ENCODE assay signal across 14 cellular contexts in genomic region chr20:5715068-5715841, GRCh38. TPM values are rescaled to one million over a fixed set of nuclear protein-coding genes. Genes with fewer than 3 reads are reported as not detected.
DNase-seq lines count a peak whose midpoint lies in the region; ATAC-seq and TF ChIP-seq lines count a peak whose summit lies in the region.
"Had no signal": no experiment of that assay in that cellular context is flagged by ENCODE, and none has a peak within 500 bp of the region (broad histone marks: within the 10 kb centered on the region; RNA-seq: fewer than 3 reads in every experiment).

No MANE protein-coding gene starts in this region.

- peak overlapping the region; percentile 42 for H3K27ac ChIP-seq in KOPT-K1 (ENCODE audit: low read depth, low read length, poor library complexity, severe bottlenecking)
- peak overlapping the region; percentile 40 for H3K27ac ChIP-seq in neural cell (ENCODE audit: low read length)
- H3K27ac ChIP-seq: HL-60 had no signal

- H3K9me3 ChIP-seq in KOPT-K1 (ENCODE audit: insufficient read depth, low read length, poor library complexity, severe bottlenecking) = no peaks in the 10 kb centered on the region
- no peaks in the 10 kb centered on the region for H3K9me3 ChIP-seq in neural cell (ENCODE audit: low read length)

- H3K36me3 ChIP-seq in KOPT-K1 (ENCODE audit: insufficient read depth, low read length) (no peaks in the 10 kb centered on the region), neural cell (ENCODE audit: insufficient read depth, low read length) (no peaks in the 10 kb centered on the region)

- H3K9me2 ChIP-seq in neural cell (ENCODE audit: insufficient read depth, low read length) = no peaks in the 10 kb centered on the region

- peak overlapping the region; percentile 51 for H3K4me3 Mint-ChIP-seq in activated naive CD4-positive, alpha-beta T cell treated with anti-CD3 and anti-CD28 coated beads, Interleukin-2, amount 50 U/mL, for 24 hours
- H3K4me3 Mint-ChIP-seq in mesothelial cell of epicardium = no peak overlapping the region
- H3K4me3 Mint-ChIP-seq: dendritic cell treated with granulocyte-macrophage colony-stimulating factor and Interleukin-4, amounts not matched to agents 40 ng/mL and 50 ng/mL, for 4 days; T-helper 1 cell treated with Interleukin-12 subunit alpha and Interleukin-12 subunit beta and Interleukin-4 antibody, amounts not matched to agents 30 μg/mL and 1 μg/mL, for 36 hours had no signal

- H2AFZ ChIP-seq in neural cell (ENCODE audit: low read depth, low read length) = no peak overlapping the region

- peak overlapping the region; percentile 88 for H3K27ac Mint-ChIP-seq in activated naive CD4-positive, alpha-beta T cell treated with anti-CD3 and anti-CD28 coated beads, Interleukin-2, amount 50 U/mL, for 24 hours
- H3K27ac Mint-ChIP-seq in mesothelial cell of epicardium = no peak overlapping the region
- H3K27ac Mint-ChIP-seq: dendritic cell treated with granulocyte-macrophage colony-stimulating factor and Interleukin-4, amounts not matched to agents 40 ng/mL and 50 ng/mL, for 4 days had no signal

- H3F3A ChIP-seq in neural cell (ENCODE audit: insufficient read depth, low read length, poor library complexity, severe bottlenecking) = no peaks in the 10 kb centered on the region

- no peak overlapping the region for H3K4me3 ChIP-seq in neural cell (ENCODE audit: low read length)

- no peaks in the 10 kb centered on the region for H3K79me2 ChIP-seq in neural cell (replicated peaks; ENCODE audit: insufficient read depth, low read length)

- ATAC-seq in GM19328 (IDR thresholded peaks at IDR 0.05; ENCODE audit: unreplicated experiment) = no peak

- no peaks in the 10 kb centered on the region for H4K20me1 ChIP-seq in neural cell (ENCODE audit: insufficient read depth)

- no peak for TF ChIP-seq EP300 in neural cell (conservative IDR thresholded peaks at IDR 0.05; ENCODE audit: poor library complexity, severe bottlenecking)

- no peak overlapping the region for H3K9ac ChIP-seq in neural cell (ENCODE audit: low read length)

- peak; percentile 10 for DNase-seq in activated naive CD4-positive, alpha-beta T cell treated with Interleukin-2 at 50 U/mL for 16 hours
- no peak for DNase-seq in activated naive CD4-positive, alpha-beta T cell treated with anti-CD3 and anti-CD28 coated beads, Interleukin-2, amount 50 U/mL, for 16 hours
- DNase-seq in HK-2 (ENCODE audit: unreplicated experiment) (no peak), mesothelial cell of epicardium (ENCODE audit: low spot score in 2 of 2, unreplicated experiment in 2 of 2) (no peak)
- DNase-seq: DMS79, NCI-H1694, NCI-H524 had no signal

- no peaks in the 10 kb centered on the region for H3K9me3 Mint-ChIP-seq in activated naive CD4-positive, alpha-beta T cell treated with anti-CD3 and anti-CD28 coated beads, Interleukin-2, amount 50 U/mL, for 24 hours
- H3K9me3 Mint-ChIP-seq in mesothelial cell of epicardium = no peaks in the 10 kb centered on the region

- H3K27me3 ChIP-seq in neural cell (ENCODE audit: insufficient read depth, low read depth, low read length) = no peaks in the 10 kb centered on the region

- no peak overlapping the region for H3K4me2 ChIP-seq in neural cell (ENCODE audit: low read length)

- TF ChIP-seq CTCF in neural cell (IDR thresholded peaks at IDR 0.05; ENCODE audit: poor library complexity, severe bottlenecking) (no peak), mesothelial cell of epicardium (IDR thresholded peaks at IDR 0.05; ENCODE audit: unreplicated experiment) (no peak)

- H3K36me3 Mint-ChIP-seq in activated naive CD4-positive, alpha-beta T cell treated with anti-CD3 and anti-CD28 coated beads, Interleukin-2, amount 50 U/mL, for 24 hours = peaks cover 2% of the 10 kb centered on the region
- no peaks in the 10 kb centered on the region for H3K36me3 Mint-ChIP-seq in mesothelial cell of epicardium

- peaks cover 57% of the 10 kb centered on the region for H3K4me1 Mint-ChIP-seq in activated naive CD4-positive, alpha-beta T cell treated with anti-CD3 and anti-CD28 coated beads, Interleukin-2, amount 50 U/mL, for 24 hours
- no peaks in the 10 kb centered on the region for H3K4me1 Mint-ChIP-seq in mesothelial cell of epicardium

- TF ChIP-seq RAD21 in neural cell (conservative IDR thresholded peaks at IDR 0.05) = no peak

- no peaks in the 10 kb centered on the region for H3K27me3 Mint-ChIP-seq in activated naive CD4-positive, alpha-beta T cell treated with anti-CD3 and anti-CD28 coated beads, Interleukin-2, amount 50 U/mL, for 24 hours
- peaks cover 28% of the 10 kb centered on the region for H3K27me3 Mint-ChIP-seq in mesothelial cell of epicardium (ENCODE audit: low read depth)

TF ChIP-seq in neural cell, 6 proteins besides CTCF, POLR2A, EP300 and RAD21:
- TF ChIP-seq REST (IDR thresholded peaks at IDR 0.05; ENCODE audit: borderline replicate concordance) = no peak
- no peak for TF ChIP-seq SMC3 (conservative IDR thresholded peaks at IDR 0.05; ENCODE audit: poor library complexity)
- TF ChIP-seq TAF1 (IDR thresholded peaks at IDR 0.05; ENCODE audit: low read depth) = no peak
- no peak for TF ChIP-seq POLR2AphosphoS5 (IDR thresholded peaks at IDR 0.05)
- no peak for TF ChIP-seq MXI1 (conservative IDR thresholded peaks at IDR 0.05; ENCODE audit: poor library complexity, severe bottlenecking)
- no peak for TF ChIP-seq EZH2 (IDR thresholded peaks at IDR 0.05; ENCODE audit: borderline replicate concordance, insufficient read depth, low read length, poor library complexity, severe bottlenecking)

RNA-seq across cellular contexts. Expression of gene SHLD1, which starts 34.9 kb away (rescaled TPM):
- polyA plus RNA-seq in neural cell = 12.4 and 15.3 TPM in 2 replicates
- 9.5 and 9.6 TPM in 2 replicates for polyA minus RNA-seq in neural cell
- 10.0 to 11.9 TPM (median 11.6 TPM) in 3 replicates for total RNA-seq in mesothelial cell of epicardium
